In genomic region chr11:2517386-2518064, GRCh38 we compare ENCODE assay signal across 17 cellular contexts.
DNase-seq lines count a peak whose midpoint lies in the region; ATAC-seq, FAIRE-seq and TF ChIP-seq lines count a peak whose summit lies in the region.
"Had no signal": no experiment of that assay in that cellular context is flagged by ENCODE, and none has a peak within 500 bp of the region (broad histone marks: within the 10 kb centered on the region; RNA-seq: fewer than 3 reads in every experiment).

No MANE protein-coding gene starts in this region.

- H3K27me3 Mint-ChIP-seq in activated CD4-positive, alpha-beta T cell treated with anti-CD3 and anti-CD28 coated beads, Interleukin-2, amount 10 ng/mL, durations not matched to agents 24 days and 14 days: no peaks in the 10 kb centered on the region
- H3K27me3 Mint-ChIP-seq in activated T-helper 1 cell treated with anti-CD3 and anti-CD28 coated beads, Interleukin-12 subunit alpha, Interleukin-12 subunit beta, Interleukin-2, Interleukin-4 antibody, amounts not matched to agents 30 ng/mL and 10 ng/mL and 1 ng/mL, durations not matched to agents 14 hours and 24 hours and 36 hours (ENCODE audit: insufficient read depth): no peaks in the 10 kb centered on the region
- H3K27me3 Mint-ChIP-seq: CD4-positive, alpha-beta T cell had no signal

- ATAC-seq in HepG2 (no peak), gastrocnemius medialis (no peak)
- ATAC-seq: PC-3 had no signal

- no peaks in the 10 kb centered on the region for H3K9me3 ChIP-seq in adrenal gland (replicated peaks in 1 of 3)
- no peaks in the 10 kb centered on the region for H3K9me3 ChIP-seq in HepG2 (ENCODE audit: low read length)
- H3K9me3 ChIP-seq in gastrocnemius medialis: no peaks in the 10 kb centered on the region

- H3K36me3 Mint-ChIP-seq in activated CD4-positive, alpha-beta T cell treated with anti-CD3 and anti-CD28 coated beads, Interleukin-2, amount 10 ng/mL, durations not matched to agents 24 days and 14 days (ENCODE audit: low read depth): no peaks in the 10 kb centered on the region
- no peaks in the 10 kb centered on the region for H3K36me3 Mint-ChIP-seq in activated T-helper 1 cell treated with anti-CD3 and anti-CD28 coated beads, Interleukin-12 subunit alpha, Interleukin-12 subunit beta, Interleukin-2, Interleukin-4 antibody, amounts not matched to agents 30 ng/mL and 10 ng/mL and 1 ng/mL, durations not matched to agents 14 hours and 24 hours and 36 hours (ENCODE audit: low read depth)

- H3K27ac ChIP-seq in adrenal gland (no peak overlapping the region), HepG2 (ENCODE audit: extremely low read length, insufficient read depth, low read length) (no peak overlapping the region), gastrocnemius medialis (no peak overlapping the region), substantia nigra (ENCODE audit: low read depth, low read length, poor library complexity, severe bottlenecking) (no peak overlapping the region)

- no peak overlapping the region for H3K4me2 ChIP-seq in HepG2 (ENCODE audit: low read depth, low read length)

- in situ Hi-C loops in HepG2 (cut with HindIII; ENCODE audit: extremely low pct_ligation_motif_present, low pct_unique_long_range_greater_than_20kb): no loop called here
- in situ Hi-C loops in gastrocnemius medialis (cut with MboI; ENCODE audit: low sequenced_read_pairs in 4 of 4): loop anchor here in 1 of 4 donors (10.0 kb wide), 1 partner anchor 83 kb away; no protein-coding TSS in a partner anchor

- H3K27me3 ChIP-seq in adrenal gland (no peaks in the 10 kb centered on the region), HepG2 (ENCODE audit: control insufficient read depth in 1 of 2, insufficient read depth in 2 of 2, low read length in 2 of 2) (peaks cover 19 to 83% of the 10 kb centered on the region in 2 experiments), gastrocnemius medialis (no peaks in the 10 kb centered on the region)

- peaks cover 3% of the 10 kb centered on the region; the same call in 1 of the 2 replicates for H4K20me1 ChIP-seq in HepG2 (ENCODE audit: insufficient read depth, low read length)

- POLR2A ChIA-PET in HepG2 (lab: Yijun Ruan, JAX): no interaction called here

- TF ChIP-seq POLR2A in adrenal gland (IDR thresholded peaks at IDR 0.05) (no peak), HepG2 (IDR thresholded peaks at IDR 0.05; ENCODE audit: insufficient read depth in 1 of 2, low read depth in 2 of 2, low read length in 2 of 2) (no peak), gastrocnemius medialis (IDR thresholded peaks at IDR 0.05) (no peak)

- FAIRE-seq in HepG2 (lab: Jason Lieb, UNC): no peak

- H3K27ac Mint-ChIP-seq in activated CD4-positive, alpha-beta T cell treated with anti-CD3 and anti-CD28 coated beads, Interleukin-2, amount 10 ng/mL, durations not matched to agents 24 days and 14 days: no peak overlapping the region
- H3K27ac Mint-ChIP-seq in activated T-helper 1 cell treated with anti-CD3 and anti-CD28 coated beads, Interleukin-12 subunit alpha, Interleukin-12 subunit beta, Interleukin-2, Interleukin-4 antibody, amounts not matched to agents 30 ng/mL and 10 ng/mL and 1 ng/mL, durations not matched to agents 14 hours and 24 hours and 36 hours: no peak overlapping the region
- H3K27ac Mint-ChIP-seq: CD4-positive, alpha-beta T cell had no signal

- no peak overlapping the region for H3K4me3 ChIP-seq in adrenal gland
- H3K4me3 ChIP-seq in HepG2 (replicated peaks in 1 of 3; ENCODE audit: insufficient read depth in 1 of 3, low read depth in 2 of 3, low read length in 3 of 3): no peak overlapping the region
- no peak overlapping the region for H3K4me3 ChIP-seq in gastrocnemius medialis

- TF ChIP-seq CTCF in adrenal gland (IDR thresholded peaks at IDR 0.05) (no peak), HepG2 (CRISPR knock-in tag; IDR thresholded peaks at IDR 0.05) (no peak), gastrocnemius medialis (IDR thresholded peaks at IDR 0.05 in 4 of 5, conservative IDR thresholded peaks at IDR 0.05 in 1 of 5) (no peak)

- DNase-seq in activated CD4-positive, alpha-beta T cell treated with anti-CD3 and anti-CD28 coated beads for 1 hour: peak; percentile 6
- no peak for DNase-seq in activated CD4-positive, alpha-beta T cell treated with anti-CD3 and anti-CD28 coated beads, Interleukin-2, amount 10 ng/mL, durations not matched to agents 24 days and 14 days
- DNase-seq in adrenal gland (peak in 4 of 7 donors; percentile 0 to 13 (median 11)), HepG2 (ENCODE audit: low spot score) (no peak), gastrocnemius medialis (peak; percentile 1 to 4), substantia nigra (lab: John Stamatoyannopoulos, UW) (no peak)
- DNase-seq in activated T-helper 1 cell treated with anti-CD3 and anti-CD28 coated beads, Interleukin-12 subunit alpha, Interleukin-12 subunit beta, Interleukin-2, Interleukin-4 antibody, amounts not matched to agents 30 ng/mL and 10 ng/mL and 1 ng/mL, durations not matched to agents 14 hours and 24 hours and 36 hours (ENCODE audit: low spot score): no peak
- no peak for DNase-seq in stimulated activated CD8-positive, alpha-beta memory T cell treated with anti-CD3 and anti-CD28 coated beads, Interleukin-4, amount 100 ng/mL, for 48 hours
- DNase-seq: activated CD4-positive, CD25-positive, alpha-beta regulatory T cell; effector CD4-positive, alpha-beta T cell; Karpas-422; mesendoderm; NCI-H510A; occipital lobe; PC-3; SW 1271 had no signal

- H3K79me2 ChIP-seq in HepG2 (ENCODE audit: insufficient read depth, low read length): no peaks in the 10 kb centered on the region

- no peak for TF ChIP-seq EP300 in HepG2 (IDR thresholded peaks at IDR 0.05; ENCODE audit: low read depth in 2 of 2, low read length in 2 of 2)
- no peak for TF ChIP-seq EP300 in HepG2 (CRISPR knock-in tag; IDR thresholded peaks at IDR 0.05; ENCODE audit: borderline replicate concordance)

- 85 to 91% (median 86%) methylated on average over 18 to 26 of the region's 26 CpGs for WGBS in adrenal gland, 4 donors
- 29% methylated on average over 4 of the region's 26 CpGs for WGBS in HepG2 (ENCODE audit: low lambda C conversion rate)

- no peaks in the 10 kb centered on the region for H3K9me3 Mint-ChIP-seq in activated CD4-positive, alpha-beta T cell treated with anti-CD3 and anti-CD28 coated beads, Interleukin-2, amount 10 ng/mL, durations not matched to agents 24 days and 14 days
- no peaks in the 10 kb centered on the region for H3K9me3 Mint-ChIP-seq in activated T-helper 1 cell treated with anti-CD3 and anti-CD28 coated beads, Interleukin-12 subunit alpha, Interleukin-12 subunit beta, Interleukin-2, Interleukin-4 antibody, amounts not matched to agents 30 ng/mL and 10 ng/mL and 1 ng/mL, durations not matched to agents 14 hours and 24 hours and 36 hours
- H3K9me3 Mint-ChIP-seq: CD4-positive, alpha-beta T cell had no signal

- no peak for TF ChIP-seq RAD21 in HepG2 (CRISPR knock-in tag; IDR thresholded peaks at IDR 0.05)

- CTCF ChIA-PET in HepG2 (lab: Yijun Ruan, JAX; ENCODE audit: low intra/inter-chr PET ratio, low total read pairs): no interaction called here

- H3K4me1 Mint-ChIP-seq in activated CD4-positive, alpha-beta T cell treated with anti-CD3 and anti-CD28 coated beads, Interleukin-2, amount 10 ng/mL, durations not matched to agents 24 days and 14 days: no peaks in the 10 kb centered on the region
- no peaks in the 10 kb centered on the region for H3K4me1 Mint-ChIP-seq in activated T-helper 1 cell treated with anti-CD3 and anti-CD28 coated beads, Interleukin-12 subunit alpha, Interleukin-12 subunit beta, Interleukin-2, Interleukin-4 antibody, amounts not matched to agents 30 ng/mL and 10 ng/mL and 1 ng/mL, durations not matched to agents 14 hours and 24 hours and 36 hours (ENCODE audit: low read depth)

- no TSS peak for BruUV-seq in HepG2 (replicated peaks; lab: Mats Ljungman, UMichigan)

- H3K36me3 ChIP-seq in adrenal gland (replicated peaks in 1 of 2) (no peaks in the 10 kb centered on the region), HepG2 (replicated peaks in 1 of 2; ENCODE audit: control insufficient read depth in 1 of 2, insufficient read depth in 2 of 2, low read length in 2 of 2) (no peaks in the 10 kb centered on the region), gastrocnemius medialis (no peaks in the 10 kb centered on the region)

- intact Hi-C loops in activated CD4-positive, alpha-beta T cell treated with anti-CD3 and anti-CD28 coated beads, Interleukin-2, amount 10 ng/mL, durations not matched to agents 24 days and 14 days (cut with micrococcal nuclease): no loop called here
- intact Hi-C loops in adrenal gland (cut with DNase I): loop anchor here in 1 of 2 donors (5.0 kb wide), 1 partner anchor 75 kb away; the partner anchor contains the start of gene TRPM5
- intact Hi-C loops in HepG2 (cut with micrococcal nuclease; ENCODE audit: unreplicated experiment): no loop called here
- intact Hi-C loops in gastrocnemius medialis (cut with DNase I; ENCODE audit: low total_unique reads): no loop called here
- intact Hi-C loops in activated T-helper 1 cell treated with anti-CD3 and anti-CD28 coated beads, Interleukin-12 subunit alpha, Interleukin-12 subunit beta, Interleukin-2, Interleukin-4 antibody, amounts not matched to agents 30 ng/mL and 10 ng/mL and 1 ng/mL, durations not matched to agents 14 hours and 24 hours and 36 hours (cut with micrococcal nuclease): no loop called here

- no peak overlapping the region for H3K9ac ChIP-seq in HepG2 (ENCODE audit: insufficient read depth, low read depth, low read length)

- H3K4me3 Mint-ChIP-seq in activated CD4-positive, alpha-beta T cell treated with anti-CD3 and anti-CD28 coated beads, Interleukin-2, amount 10 ng/mL, durations not matched to agents 24 days and 14 days: no peak overlapping the region
- no peak overlapping the region for H3K4me3 Mint-ChIP-seq in activated T-helper 1 cell treated with anti-CD3 and anti-CD28 coated beads, Interleukin-12 subunit alpha, Interleukin-12 subunit beta, Interleukin-2, Interleukin-4 antibody, amounts not matched to agents 30 ng/mL and 10 ng/mL and 1 ng/mL, durations not matched to agents 14 hours and 24 hours and 36 hours
- H3K4me3 Mint-ChIP-seq: CD4-positive, alpha-beta T cell had no signal

- no peak overlapping the region for H2AFZ ChIP-seq in HepG2 (ENCODE audit: low read length)

- H3K4me1 ChIP-seq in adrenal gland (replicated peaks in 1 of 2): peaks cover 11 to 15% of the 10 kb centered on the region in 2 donors
- no peaks in the 10 kb centered on the region for H3K4me1 ChIP-seq in HepG2 (ENCODE audit: insufficient read depth, low read length)
- no peaks in the 10 kb centered on the region for H3K4me1 ChIP-seq in gastrocnemius medialis

TF ChIP-seq in HepG2, 621 proteins besides CTCF, POLR2A, EP300 and RAD21 (continues in another document):
- TF ChIP-seq CBX5 (CRISPR knock-in tag; IDR thresholded peaks at IDR 0.05; ENCODE audit: borderline replicate concordance) (no peak), NFKBIZ (CRISPR knock-in tag; IDR thresholded peaks at IDR 0.05) (no peak), ZFX (CRISPR knock-in tag; IDR thresholded peaks at IDR 0.05; ENCODE audit: low read depth) (no peak), ZNF367 (CRISPR knock-in tag; IDR thresholded peaks at IDR 0.05; ENCODE audit: borderline replicate concordance) (no peak), MATR3 (CRISPR knock-in tag; IDR thresholded peaks at IDR 0.05) (no peak), ZFP36 (IDR thresholded peaks at IDR 0.05; ENCODE audit: borderline replicate concordance, low read depth, low read length, partially characterized antibody) (peak; percentile 38), TBX3 (IDR thresholded peaks at IDR 0.05; ENCODE audit: borderline replicate concordance) (no peak)

Comparison
In these comparisons a context has a peak if more than half of its experiments do, and no peak if none do; other contexts are left out.
1. DNase-seq: peak in activated CD4-positive, alpha-beta T cell treated with anti-CD3 and anti-CD28 coated beads for 1 hour (single experiment), adrenal gland (4 of 7) and gastrocnemius medialis (2 of 2); none in activated CD4-positive, alpha-beta T cell treated with anti-CD3 and anti-CD28 coated beads, Interleukin-2, amount 10 ng/mL, durations not matched to agents 24 days and 14 days (single experiment), HepG2 (single experiment), activated T-helper 1 cell treated with anti-CD3 and anti-CD28 coated beads, Interleukin-12 subunit alpha, Interleukin-12 subunit beta, Interleukin-2, Interleukin-4 antibody, amounts not matched to agents 30 ng/mL and 10 ng/mL and 1 ng/mL, durations not matched to agents 14 hours and 24 hours and 36 hours (single experiment), substantia nigra (0 of 49) and stimulated activated CD8-positive, alpha-beta memory T cell treated with anti-CD3 and anti-CD28 coated beads, Interleukin-4, amount 100 ng/mL, for 48 hours (single experiment).